Comparison of ENCODE assay signal across 20 cellular contexts in genomic region chr12:107632246-107632645, GRCh38.
"Had no signal": no experiment of that assay in that cellular context is flagged by ENCODE, and none has a peak within 500 bp of the region (broad histone marks: within the 10 kb centered on the region; RNA-seq: fewer than 3 reads in every experiment).

No MANE protein-coding gene starts in this region.

- H3K27ac Mint-ChIP-seq: activated CD4-positive, alpha-beta T cell treated with anti-CD3 and anti-CD28 coated beads, Interleukin-2, amount 10 ng/mL, durations not matched to agents 7 days and 5 days; activated naive CD8-positive, alpha-beta T cell; activated T-cell treated with anti-CD3 and anti-CD28 coated beads, Interleukin-2, amount 50 U/mL, for 72 hours had no signal

- H3K36me3 ChIP-seq: gastroesophageal sphincter, heart right ventricle, lower lobe of right lung, thyroid gland had no signal

- FAIRE-seq: islet of Langerhans had no signal

- H3K4me3 ChIP-seq: body of pancreas, gastroesophageal sphincter, heart right ventricle, lower lobe of right lung, thyroid gland had no signal

- H3K9me3 Mint-ChIP-seq: activated CD4-positive, alpha-beta T cell treated with anti-CD3 and anti-CD28 coated beads, Interleukin-2, amount 10 ng/mL, durations not matched to agents 7 days and 5 days; activated T-cell treated with anti-CD3 and anti-CD28 coated beads, Interleukin-2, amount 50 U/mL, for 72 hours; central memory CD8-positive, alpha-beta T cell; neural crest cell had no signal

- H3K27ac ChIP-seq: body of pancreas, gastroesophageal sphincter, heart right ventricle, lower lobe of right lung, thyroid gland had no signal

- H3K27me3 Mint-ChIP-seq: activated CD4-positive, alpha-beta T cell treated with anti-CD3 and anti-CD28 coated beads, Interleukin-2, amount 10 ng/mL, durations not matched to agents 7 days and 5 days; activated naive CD8-positive, alpha-beta T cell; central memory CD8-positive, alpha-beta T cell had no signal

- ATAC-seq: activated T-cell treated with anti-CD3 and anti-CD28 coated beads, Interleukin-2, amount 50 U/mL, for 72 hours; gastroesophageal sphincter; heart right ventricle; left colon; lower lobe of right lung; sciatic nerve had no signal

- H3K27me3 ChIP-seq: body of pancreas, thyroid gland had no signal

- H3K4me1 Mint-ChIP-seq: activated CD4-positive, alpha-beta T cell treated with anti-CD3 and anti-CD28 coated beads, Interleukin-2, amount 10 ng/mL, durations not matched to agents 7 days and 5 days; central memory CD8-positive, alpha-beta T cell; neural crest cell had no signal

- DNase-seq: activated CD4-positive, alpha-beta T cell treated with anti-CD3 and anti-CD28 coated beads, Interleukin-2, amount 10 ng/mL, durations not matched to agents 7 days and 5 days; activated CD8-positive, alpha-beta memory T cell treated with anti-CD3 and anti-CD28 coated beads, Interleukin-2, amount 50 U/mL, for 48 hours; activated gamma-delta T cell treated with Interleukin-2 at 50 U/mL for 16 hours; activated T-cell treated with anti-CD3 and anti-CD28 coated beads, Interleukin-2, amount 50 U/mL, for 72 hours; amygdala; body of pancreas; cortex of kidney; effector CD8-positive, alpha-beta T cell; heart right ventricle; left colon; lower lobe of right lung; midbrain; stimulated activated CD4-positive, alpha-beta T cell treated with anti-CD3 and anti-CD28 coated beads, Interleukin-1b, Interleukin-23, amount 100 ng/mL, for 48 hours; thyroid gland had no signal

- H3K4me3 Mint-ChIP-seq: activated CD4-positive, alpha-beta T cell treated with anti-CD3 and anti-CD28 coated beads, Interleukin-2, amount 10 ng/mL, durations not matched to agents 7 days and 5 days; activated naive CD8-positive, alpha-beta T cell; activated T-cell treated with anti-CD3 and anti-CD28 coated beads, Interleukin-2, amount 50 U/mL, for 72 hours; central memory CD8-positive, alpha-beta T cell; neural crest cell had no signal

- H3K4me1 ChIP-seq: body of pancreas, gastroesophageal sphincter, heart right ventricle, lower lobe of right lung had no signal
